28 cellular contexts compared by ENCODE assay signal in the genomic region with DNA sequence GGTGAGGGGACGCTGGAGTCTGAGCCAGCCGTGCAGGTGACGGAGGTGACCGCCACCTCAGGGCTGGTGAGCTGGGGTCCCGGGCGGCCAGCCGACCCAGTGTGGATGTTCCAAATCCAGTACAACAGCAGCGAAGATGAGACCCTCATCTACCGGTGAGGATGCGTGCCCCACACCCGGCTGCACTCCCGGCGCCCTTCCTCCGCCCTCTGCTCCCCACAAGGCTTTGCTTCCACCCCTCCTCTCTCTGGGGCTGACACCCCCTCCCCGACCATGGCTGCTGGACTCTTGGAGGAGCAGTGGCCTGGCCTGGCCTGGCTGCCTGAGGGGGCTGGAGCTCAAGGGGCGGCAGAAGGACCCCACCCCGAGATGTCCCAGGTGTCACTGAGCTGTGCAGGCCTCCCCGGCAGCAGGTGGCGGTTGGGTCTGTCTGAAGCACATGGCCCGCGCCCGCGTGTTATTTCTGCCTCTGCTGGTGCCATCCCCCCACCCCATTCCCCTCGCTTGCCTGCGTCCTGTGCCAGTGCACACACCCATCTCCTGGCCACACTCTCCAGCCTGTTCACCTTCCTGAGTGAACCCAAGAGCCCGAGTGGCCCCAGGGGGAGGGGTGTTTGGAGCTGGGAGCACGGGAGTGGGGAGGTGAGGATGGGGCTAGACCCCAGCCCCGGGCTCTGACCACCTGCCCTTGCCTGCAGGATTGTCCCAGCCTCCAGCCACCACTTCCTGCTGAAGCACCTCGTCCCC. TPM values are rescaled to one million over a fixed set of nuclear protein-coding genes. Genes with fewer than 3 reads are reported as not detected.
DNase-seq lines count a peak whose midpoint lies in the region; ATAC-seq, FAIRE-seq and TF ChIP-seq lines count a peak whose summit lies in the region.
"Had no signal": no experiment of that assay in that cellular context is flagged by ENCODE, and none has a peak within 500 bp of the region (broad histone marks: within the 10 kb centered on the region; RNA-seq: fewer than 3 reads in every experiment).

No MANE protein-coding gene starts in this region.

- no peak for FAIRE-seq in urothelium cell line (lab: Jason Lieb, UNC)
- FAIRE-seq: A204.1, bronchial epithelial cell had no signal

- H3K27ac ChIP-seq in breast epithelium (no peak overlapping the region), right lobe of liver (no peak overlapping the region)
- H3K27ac ChIP-seq: coronary artery, foreskin keratinocyte, HL-60, parathyroid adenoma, SJSA1 had no signal

- H3K36me3 ChIP-seq in breast epithelium = no peaks in the 10 kb centered on the region
- peaks cover 57% of the 10 kb centered on the region for H3K36me3 ChIP-seq in NT2/D1 (ENCODE audit: insufficient read depth, insufficient read length, low read length)
- peaks cover 0 to 40% (median 14%) of the 10 kb centered on the region in 4 donors for H3K36me3 ChIP-seq in right lobe of liver

- TF ChIP-seq POLR2A in breast epithelium (IDR thresholded peaks at IDR 0.05) (no peak), right lobe of liver (IDR thresholded peaks at IDR 0.05) (no peak)

- intact Hi-C loops in MCF 10A (cut with micrococcal nuclease) = loop anchor here (5.0 to 10.0 kb wide), 2 partner anchors 113 to 196 kb away; partner anchors contain the start of gene RHOD
- intact Hi-C loops in breast epithelium (cut with DNase I; ENCODE audit: low total_unique reads) = no loop called here
- intact Hi-C loops in right lobe of liver (cut with DNase I) = loop anchor here in 1 of 2 donors (10.0 kb wide), 1 partner anchor 86 kb away; no protein-coding TSS in a partner anchor

- no peak overlapping the region for H3K27ac Mint-ChIP-seq in MCF 10A (ENCODE audit: low read depth, unreplicated experiment)
- H3K27ac Mint-ChIP-seq in stimulated activated naive B cell treated with anti-CD40 and anti-IgM and Interleukin-4, amounts not matched to agents 10 μg/mL and 1 μg/mL and 100 μg/mL, for 72 hours = no peak overlapping the region
- H3K27ac Mint-ChIP-seq: activated T-cell treated with anti-CD3 and anti-CD28 coated beads, Interleukin-2, amount 50 U/mL, for 24 hours had no signal

- no peak for TF ChIP-seq CTCF in MCF 10A (IDR thresholded peaks at IDR 0.05; ENCODE audit: unreplicated experiment)
- no peak for TF ChIP-seq CTCF in breast epithelium (IDR thresholded peaks at IDR 0.05)
- TF ChIP-seq CTCF in right lobe of liver (IDR thresholded peaks at IDR 0.05) = no peak

- H3K4me1 ChIP-seq in breast epithelium (peaks cover 0 to 11% of the 10 kb centered on the region in 2 donors), NT2/D1 (ENCODE audit: insufficient read depth, insufficient read length) (peaks cover 16% of the 10 kb centered on the region), right lobe of liver (peaks cover 0 to 9% (median 0%) of the 10 kb centered on the region in 4 donors)
- H3K4me1 ChIP-seq: parathyroid adenoma had no signal

- peak overlapping the region; percentile 48 for H3K4me3 Mint-ChIP-seq in MCF 10A (ENCODE audit: unreplicated experiment)
- H3K4me3 Mint-ChIP-seq in stimulated activated naive B cell treated with anti-CD40 and anti-IgM and Interleukin-4, amounts not matched to agents 10 μg/mL and 1 μg/mL and 100 μg/mL, for 72 hours = peak overlapping the region; percentile 39 to 61

- H3K4me1 Mint-ChIP-seq in MCF 10A (ENCODE audit: insufficient read depth, unreplicated experiment) = peaks cover 6% of the 10 kb centered on the region
- peaks cover 9 to 21% of the 10 kb centered on the region in 2 donors for H3K4me1 Mint-ChIP-seq in stimulated activated naive B cell treated with anti-CD40 and anti-IgM and Interleukin-4, amounts not matched to agents 10 μg/mL and 1 μg/mL and 100 μg/mL, for 72 hours

- 87% methylated on average over 9 of the region's 29 CpGs for WGBS in right lobe of liver (ENCODE audit: insufficient coverage, low coverage, low lambda C conversion rate, missing lambda C conversion rate)

- no peaks in the 10 kb centered on the region for H3K27me3 ChIP-seq in breast epithelium
- no peaks in the 10 kb centered on the region for H3K27me3 ChIP-seq in NT2/D1 (ENCODE audit: insufficient read depth, insufficient read length)
- H3K27me3 ChIP-seq in right lobe of liver = no peaks in the 10 kb centered on the region
- H3K27me3 ChIP-seq: foreskin keratinocyte, SJSA1 had no signal

- no TSS peak for BruUV-seq in MCF 10A (replicated peaks; lab: Mats Ljungman, UMichigan)

- POLR2A ChIA-PET in MCF 10A (lab: Yijun Ruan, JAX) = interaction anchor here (2.5 kb wide), 1 partner anchor 77 kb away, joined by 19 read pairs; no protein-coding TSS in a partner anchor

- CTCF ChIA-PET in MCF 10A (lab: Yijun Ruan, JAX) = interaction anchor here (0.6 to 1.2 kb wide), 2 partner anchors 10 to 116 kb away, joined by 3 read pairs; partner anchors contain the start of gene C11orf86

- H3K9me3 Mint-ChIP-seq in MCF 10A (ENCODE audit: unreplicated experiment) = no peaks in the 10 kb centered on the region
- H3K9me3 Mint-ChIP-seq in stimulated activated naive B cell treated with anti-CD40 and anti-IgM and Interleukin-4, amounts not matched to agents 10 μg/mL and 1 μg/mL and 100 μg/mL, for 72 hours = no peaks in the 10 kb centered on the region
- H3K9me3 Mint-ChIP-seq: activated T-cell treated with anti-CD3 and anti-CD28 coated beads, Interleukin-2, amount 50 U/mL, for 24 hours; naive thymus-derived CD4-positive, alpha-beta T cell had no signal

- H3K27me3 Mint-ChIP-seq in MCF 10A (ENCODE audit: insufficient read depth, unreplicated experiment) = no peaks in the 10 kb centered on the region
- H3K27me3 Mint-ChIP-seq in stimulated activated naive B cell treated with anti-CD40 and anti-IgM and Interleukin-4, amounts not matched to agents 10 μg/mL and 1 μg/mL and 100 μg/mL, for 72 hours = no peaks in the 10 kb centered on the region
- H3K27me3 Mint-ChIP-seq: activated T-cell treated with anti-CD3 and anti-CD28 coated beads, Interleukin-2, amount 50 U/mL, for 24 hours; naive thymus-derived CD4-positive, alpha-beta T cell had no signal

- no peaks in the 10 kb centered on the region for H3K9me3 ChIP-seq in breast epithelium
- no peaks in the 10 kb centered on the region for H3K9me3 ChIP-seq in NT2/D1 (ENCODE audit: insufficient read depth, low read length)
- H3K9me3 ChIP-seq in right lobe of liver = no peaks in the 10 kb centered on the region

- H3K4me3 ChIP-seq in breast epithelium (no peak overlapping the region), NT2/D1 (ENCODE audit: insufficient read length, low read depth) (no peak overlapping the region), right lobe of liver (no peak overlapping the region)
- H3K4me3 ChIP-seq: coronary artery had no signal

- peaks cover 71% of the 10 kb centered on the region for H3K36me3 Mint-ChIP-seq in MCF 10A (ENCODE audit: insufficient read depth, unreplicated experiment)
- H3K36me3 Mint-ChIP-seq in stimulated activated naive B cell treated with anti-CD40 and anti-IgM and Interleukin-4, amounts not matched to agents 10 μg/mL and 1 μg/mL and 100 μg/mL, for 72 hours = peaks cover 3 to 4% of the 10 kb centered on the region in 2 donors
- H3K36me3 Mint-ChIP-seq: naive thymus-derived CD4-positive, alpha-beta T cell had no signal

- H3K9ac ChIP-seq in NT2/D1 (ENCODE audit: insufficient read length, low read depth) = peak overlapping the region; percentile 8
- H3K9ac ChIP-seq: parathyroid adenoma had no signal

- ATAC-seq in right lobe of liver = no peak
- ATAC-seq in stimulated activated naive B cell treated with anti-CD40 and anti-IgM and Interleukin-4, amounts not matched to agents 10 μg/mL and 1 μg/mL and 100 μg/mL, for 72 hours (replicated peaks) = no peak
- ATAC-seq: esophagus mucosa; foreskin keratinocyte; naive thymus-derived CD4-positive, alpha-beta T cell; Panc1 had no signal

- DNase-seq in MCF 10A (ENCODE audit: unreplicated experiment) (no peak), breast epithelium (ENCODE audit: low spot score in 2 of 2) (no peak), NT2/D1 (ENCODE audit: low read depth, low spot score) (no peak), right lobe of liver (peak in 2 of 3 donors; percentile 23 to 57), RPMI8226 (no peak), urothelium cell line (ENCODE audit: low spot score) (no peak), NK-92 (lab: John Stamatoyannopoulos, UW; ENCODE audit: unreplicated experiment) (no peak)
- no peak for DNase-seq in stimulated activated naive B cell treated with anti-CD40 and anti-IgM and Interleukin-4, amounts not matched to agents 10 μg/mL and 1 μg/mL and 100 μg/mL, for 72 hours
- DNase-seq: activated naive CD4-positive, alpha-beta T cell treated with Interleukin-2 at 50 U/mL for 16 hours; activated T-cell treated with anti-CD3 and anti-CD28 coated beads, Interleukin-2, amount 50 U/mL, for 24 hours; DMS79; foreskin keratinocyte; H7; naive thymus-derived CD4-positive, alpha-beta T cell; NCI-H1436 treated with DMSO at 0.1 percent for 48 hours; NCI-H2107; NCI-H510A; NK-92 treated with Interleukin-12 subunit alpha and Interleukin-12 subunit beta, amount 100 ng/mL, for 24 hours; T-helper 1 cell; trophoblast cell had no signal

RNA-seq across cellular contexts. Expression of gene LRFN4, which starts 2.2 kb away (rescaled TPM):
- 30.4 and 39.9 TPM in 2 replicates for total RNA-seq in MCF 10A (2022)
- 10 to 100 TPM in 2 of 3 donors, 1 to 10 TPM in 1; 5.2 to 14.4 (median 11.7) TPM for total RNA-seq in breast epithelium
- total RNA-seq in right lobe of liver = 1 to 10 TPM in 3 of 6 experiments, under 1 TPM in 3; 0.48 to 4.7 (median 1.1) TPM

RNA-seq across cellular contexts. Expression of gene RCE1, which starts 15.9 kb away (rescaled TPM):
- total RNA-seq in MCF 10A (2022) (23.3 and 27.7 TPM in 2 replicates), breast epithelium (10 to 100 TPM; 10.7 to 23.9 (median 21.5) TPM), right lobe of liver (1 to 10 TPM; 3.1 to 7.7 (median 4.5) TPM)

Comparison
In these comparisons a context has a peak if more than half of its experiments do, and no peak if none do; other contexts are left out.
1. DNase-seq: peak in right lobe of liver (2 of 3); none in MCF 10A (single experiment), breast epithelium (0 of 2), NT2/D1 (single experiment), stimulated activated naive B cell treated with anti-CD40 and anti-IgM and Interleukin-4, amounts not matched to agents 10 μg/mL and 1 μg/mL and 100 μg/mL, for 72 hours (single experiment), RPMI8226 (single experiment), urothelium cell line (single experiment) and NK-92 (single experiment).